Comparison of ENCODE assay signal across 2 cellular contexts in the genomic region with DNA sequence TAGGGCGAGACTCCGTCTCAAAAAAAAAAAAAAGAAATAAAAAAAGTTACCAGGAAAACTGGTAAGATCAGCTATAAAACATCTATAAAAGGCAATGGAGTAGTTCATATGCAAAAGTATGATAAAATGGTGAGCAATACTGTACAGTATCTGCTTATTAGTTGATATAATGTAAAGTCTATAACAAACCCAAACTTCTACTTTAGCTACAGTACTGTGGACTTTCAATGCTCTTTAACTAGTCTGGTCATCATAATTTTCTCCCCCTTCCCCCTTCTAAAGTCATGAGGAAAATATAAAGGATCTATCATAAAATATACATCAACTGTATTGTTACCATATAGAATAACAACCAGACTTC.
TF ChIP-seq lines count a peak whose summit lies in the region.

No MANE protein-coding gene starts in this region.

TF ChIP-seq in liver, 16 proteins besides CTCF, POLR2A, EP300 and RAD21 (continued from another document):
- TF ChIP-seq EGR1 (IDR thresholded peaks at IDR 0.05; ENCODE audit: low read depth in 2 of 2) (no peak), RXRA (IDR thresholded peaks at IDR 0.05) (no peak), NR2F2 (IDR thresholded peaks at IDR 0.05) (no peak), HNF4G (IDR thresholded peaks at IDR 0.05) (no peak), FOXA2 (IDR thresholded peaks at IDR 0.05) (no peak), HNF4A (conservative IDR thresholded peaks at IDR 0.05) (no peak), TAF1 (conservative IDR thresholded peaks at IDR 0.05) (no peak)

TF ChIP-seq in HepG2, 621 proteins besides CTCF, POLR2A, EP300 and RAD21:
- TF ChIP-seq, protein P1, sequence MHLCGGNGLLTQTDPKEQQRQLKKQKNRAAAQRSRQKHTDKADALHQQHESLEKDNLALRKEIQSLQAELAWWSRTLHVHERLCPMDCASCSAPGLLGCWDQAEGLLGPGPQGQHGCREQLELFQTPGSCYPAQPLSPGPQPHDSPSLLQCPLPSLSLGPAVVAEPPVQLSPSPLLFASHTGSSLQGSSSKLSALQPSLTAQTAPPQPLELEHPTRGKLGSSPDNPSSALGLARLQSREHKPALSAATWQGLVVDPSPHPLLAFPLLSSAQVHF (CRISPR knock-in tag; IDR thresholded peaks at IDR 0.05): no peak
- TF ChIP-seq NFIB (CRISPR knock-in tag; IDR thresholded peaks at IDR 0.05; ENCODE audit: borderline replicate concordance): no peak
- TF ChIP-seq, protein P2, sequence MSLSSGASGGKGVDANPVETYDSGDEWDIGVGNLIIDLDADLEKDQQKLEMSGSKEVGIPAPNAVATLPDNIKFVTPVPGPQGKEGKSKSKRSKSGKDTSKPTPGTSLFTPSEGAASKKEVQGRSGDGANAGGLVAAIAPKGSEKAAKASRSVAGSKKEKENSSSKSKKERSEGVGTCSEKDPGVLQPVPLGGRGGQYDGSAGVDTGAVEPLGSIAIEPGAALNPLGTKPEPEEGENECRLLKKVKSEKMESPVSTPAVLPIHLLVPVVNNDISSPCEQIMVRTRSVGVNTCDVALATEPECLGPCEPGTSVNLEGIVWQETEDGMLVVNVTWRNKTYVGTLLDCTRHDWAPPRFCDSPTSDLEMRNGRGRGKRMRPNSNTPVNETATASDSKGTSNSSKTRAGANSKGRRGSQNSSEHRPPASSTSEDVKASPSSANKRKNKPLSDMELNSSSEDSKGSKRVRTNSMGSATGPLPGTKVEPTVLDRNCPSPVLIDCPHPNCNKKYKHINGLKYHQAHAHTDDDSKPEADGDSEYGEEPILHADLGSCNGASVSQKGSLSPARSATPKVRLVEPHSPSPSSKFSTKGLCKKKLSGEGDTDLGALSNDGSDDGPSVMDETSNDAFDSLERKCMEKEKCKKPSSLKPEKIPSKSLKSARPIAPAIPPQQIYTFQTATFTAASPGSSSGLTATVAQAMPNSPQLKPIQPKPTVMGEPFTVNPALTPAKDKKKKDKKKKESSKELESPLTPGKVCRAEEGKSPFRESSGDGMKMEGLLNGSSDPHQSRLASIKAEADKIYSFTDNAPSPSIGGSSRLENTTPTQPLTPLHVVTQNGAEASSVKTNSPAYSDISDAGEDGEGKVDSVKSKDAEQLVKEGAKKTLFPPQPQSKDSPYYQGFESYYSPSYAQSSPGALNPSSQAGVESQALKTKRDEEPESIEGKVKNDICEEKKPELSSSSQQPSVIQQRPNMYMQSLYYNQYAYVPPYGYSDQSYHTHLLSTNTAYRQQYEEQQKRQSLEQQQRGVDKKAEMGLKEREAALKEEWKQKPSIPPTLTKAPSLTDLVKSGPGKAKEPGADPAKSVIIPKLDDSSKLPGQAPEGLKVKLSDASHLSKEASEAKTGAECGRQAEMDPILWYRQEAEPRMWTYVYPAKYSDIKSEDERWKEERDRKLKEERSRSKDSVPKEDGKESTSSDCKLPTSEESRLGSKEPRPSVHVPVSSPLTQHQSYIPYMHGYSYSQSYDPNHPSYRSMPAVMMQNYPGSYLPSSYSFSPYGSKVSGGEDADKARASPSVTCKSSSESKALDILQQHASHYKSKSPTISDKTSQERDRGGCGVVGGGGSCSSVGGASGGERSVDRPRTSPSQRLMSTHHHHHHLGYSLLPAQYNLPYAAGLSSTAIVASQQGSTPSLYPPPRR (CRISPR knock-in tag; IDR thresholded peaks at IDR 0.05; ENCODE audit: borderline replicate concordance): no peak
- TF ChIP-seq, protein P3, sequence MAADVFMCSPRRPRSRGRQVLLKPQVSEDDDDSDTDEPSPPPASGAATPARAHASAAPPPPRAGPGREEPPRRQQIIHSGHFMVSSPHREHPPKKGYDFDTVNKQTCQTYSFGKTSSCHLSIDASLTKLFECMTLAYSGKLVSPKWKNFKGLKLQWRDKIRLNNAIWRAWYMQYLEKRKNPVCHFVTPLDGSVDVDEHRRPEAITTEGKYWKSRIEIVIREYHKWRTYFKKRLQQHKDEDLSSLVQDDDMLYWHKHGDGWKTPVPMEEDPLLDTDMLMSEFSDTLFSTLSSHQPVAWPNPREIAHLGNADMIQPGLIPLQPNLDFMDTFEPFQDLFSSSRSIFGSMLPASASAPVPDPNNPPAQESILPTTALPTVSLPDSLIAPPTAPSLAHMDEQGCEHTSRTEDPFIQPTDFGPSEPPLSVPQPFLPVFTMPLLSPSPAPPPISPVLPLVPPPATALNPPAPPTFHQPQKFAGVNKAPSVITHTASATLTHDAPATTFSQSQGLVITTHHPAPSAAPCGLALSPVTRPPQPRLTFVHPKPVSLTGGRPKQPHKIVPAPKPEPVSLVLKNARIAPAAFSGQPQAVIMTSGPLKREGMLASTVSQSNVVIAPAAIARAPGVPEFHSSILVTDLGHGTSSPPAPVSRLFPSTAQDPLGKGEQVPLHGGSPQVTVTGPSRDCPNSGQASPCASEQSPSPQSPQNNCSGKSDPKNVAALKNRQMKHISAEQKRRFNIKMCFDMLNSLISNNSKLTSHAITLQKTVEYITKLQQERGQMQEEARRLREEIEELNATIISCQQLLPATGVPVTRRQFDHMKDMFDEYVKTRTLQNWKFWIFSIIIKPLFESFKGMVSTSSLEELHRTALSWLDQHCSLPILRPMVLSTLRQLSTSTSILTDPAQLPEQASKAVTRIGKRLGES (CRISPR knock-in tag; IDR thresholded peaks at IDR 0.05; ENCODE audit: borderline replicate concordance): no peak
- TF ChIP-seq, protein P4, sequence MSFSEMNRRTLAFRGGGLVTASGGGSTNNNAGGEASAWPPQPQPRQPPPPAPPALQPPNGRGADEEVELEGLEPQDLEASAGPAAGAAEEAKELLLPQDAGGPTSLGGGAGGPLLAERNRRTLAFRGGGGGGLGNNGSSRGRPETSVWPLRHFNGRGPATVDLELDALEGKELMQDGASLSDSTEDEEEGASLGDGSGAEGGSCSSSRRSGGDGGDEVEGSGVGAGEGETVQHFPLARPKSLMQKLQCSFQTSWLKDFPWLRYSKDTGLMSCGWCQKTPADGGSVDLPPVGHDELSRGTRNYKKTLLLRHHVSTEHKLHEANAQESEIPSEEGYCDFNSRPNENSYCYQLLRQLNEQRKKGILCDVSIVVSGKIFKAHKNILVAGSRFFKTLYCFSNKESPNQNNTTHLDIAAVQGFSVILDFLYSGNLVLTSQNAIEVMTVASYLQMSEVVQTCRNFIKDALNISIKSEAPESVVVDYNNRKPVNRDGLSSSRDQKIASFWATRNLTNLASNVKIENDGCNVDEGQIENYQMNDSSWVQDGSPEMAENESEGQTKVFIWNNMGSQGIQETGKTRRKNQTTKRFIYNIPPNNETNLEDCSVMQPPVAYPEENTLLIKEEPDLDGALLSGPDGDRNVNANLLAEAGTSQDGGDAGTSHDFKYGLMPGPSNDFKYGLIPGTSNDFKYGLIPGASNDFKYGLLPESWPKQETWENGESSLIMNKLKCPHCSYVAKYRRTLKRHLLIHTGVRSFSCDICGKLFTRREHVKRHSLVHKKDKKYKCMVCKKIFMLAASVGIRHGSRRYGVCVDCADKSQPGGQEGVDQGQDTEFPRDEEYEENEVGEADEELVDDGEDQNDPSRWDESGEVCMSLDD (CRISPR knock-in tag; IDR thresholded peaks at IDR 0.05; ENCODE audit: borderline replicate concordance): no peak
- TF ChIP-seq ZNF552 (CRISPR knock-in tag; IDR thresholded peaks at IDR 0.05; ENCODE audit: borderline replicate concordance): no peak
- TF ChIP-seq MTF2 (CRISPR knock-in tag; IDR thresholded peaks at IDR 0.05; ENCODE audit: borderline replicate concordance): no peak
- TF ChIP-seq, protein P5, sequence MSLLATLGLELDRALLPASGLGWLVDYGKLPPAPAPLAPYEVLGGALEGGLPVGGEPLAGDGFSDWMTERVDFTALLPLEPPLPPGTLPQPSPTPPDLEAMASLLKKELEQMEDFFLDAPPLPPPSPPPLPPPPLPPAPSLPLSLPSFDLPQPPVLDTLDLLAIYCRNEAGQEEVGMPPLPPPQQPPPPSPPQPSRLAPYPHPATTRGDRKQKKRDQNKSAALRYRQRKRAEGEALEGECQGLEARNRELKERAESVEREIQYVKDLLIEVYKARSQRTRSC (CRISPR knock-in tag; IDR thresholded peaks at IDR 0.05; ENCODE audit: low read depth): no peak
- no peak for TF ChIP-seq CCDC6 (CRISPR knock-in tag; IDR thresholded peaks at IDR 0.05)
- TF ChIP-seq POGZ (CRISPR knock-in tag; IDR thresholded peaks at IDR 0.05): no peak
- no peak for TF ChIP-seq FOXK1 (CRISPR knock-in tag; IDR thresholded peaks at IDR 0.05; ENCODE audit: borderline replicate concordance, low read depth)
- TF ChIP-seq, protein P6, sequence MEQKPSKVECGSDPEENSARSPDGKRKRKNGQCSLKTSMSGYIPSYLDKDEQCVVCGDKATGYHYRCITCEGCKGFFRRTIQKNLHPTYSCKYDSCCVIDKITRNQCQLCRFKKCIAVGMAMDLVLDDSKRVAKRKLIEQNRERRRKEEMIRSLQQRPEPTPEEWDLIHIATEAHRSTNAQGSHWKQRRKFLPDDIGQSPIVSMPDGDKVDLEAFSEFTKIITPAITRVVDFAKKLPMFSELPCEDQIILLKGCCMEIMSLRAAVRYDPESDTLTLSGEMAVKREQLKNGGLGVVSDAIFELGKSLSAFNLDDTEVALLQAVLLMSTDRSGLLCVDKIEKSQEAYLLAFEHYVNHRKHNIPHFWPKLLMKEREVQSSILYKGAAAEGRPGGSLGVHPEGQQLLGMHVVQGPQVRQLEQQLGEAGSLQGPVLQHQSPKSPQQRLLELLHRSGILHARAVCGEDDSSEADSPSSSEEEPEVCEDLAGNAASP (CRISPR knock-in tag; IDR thresholded peaks at IDR 0.05; ENCODE audit: borderline replicate concordance): no peak
- TF ChIP-seq, protein P7, sequence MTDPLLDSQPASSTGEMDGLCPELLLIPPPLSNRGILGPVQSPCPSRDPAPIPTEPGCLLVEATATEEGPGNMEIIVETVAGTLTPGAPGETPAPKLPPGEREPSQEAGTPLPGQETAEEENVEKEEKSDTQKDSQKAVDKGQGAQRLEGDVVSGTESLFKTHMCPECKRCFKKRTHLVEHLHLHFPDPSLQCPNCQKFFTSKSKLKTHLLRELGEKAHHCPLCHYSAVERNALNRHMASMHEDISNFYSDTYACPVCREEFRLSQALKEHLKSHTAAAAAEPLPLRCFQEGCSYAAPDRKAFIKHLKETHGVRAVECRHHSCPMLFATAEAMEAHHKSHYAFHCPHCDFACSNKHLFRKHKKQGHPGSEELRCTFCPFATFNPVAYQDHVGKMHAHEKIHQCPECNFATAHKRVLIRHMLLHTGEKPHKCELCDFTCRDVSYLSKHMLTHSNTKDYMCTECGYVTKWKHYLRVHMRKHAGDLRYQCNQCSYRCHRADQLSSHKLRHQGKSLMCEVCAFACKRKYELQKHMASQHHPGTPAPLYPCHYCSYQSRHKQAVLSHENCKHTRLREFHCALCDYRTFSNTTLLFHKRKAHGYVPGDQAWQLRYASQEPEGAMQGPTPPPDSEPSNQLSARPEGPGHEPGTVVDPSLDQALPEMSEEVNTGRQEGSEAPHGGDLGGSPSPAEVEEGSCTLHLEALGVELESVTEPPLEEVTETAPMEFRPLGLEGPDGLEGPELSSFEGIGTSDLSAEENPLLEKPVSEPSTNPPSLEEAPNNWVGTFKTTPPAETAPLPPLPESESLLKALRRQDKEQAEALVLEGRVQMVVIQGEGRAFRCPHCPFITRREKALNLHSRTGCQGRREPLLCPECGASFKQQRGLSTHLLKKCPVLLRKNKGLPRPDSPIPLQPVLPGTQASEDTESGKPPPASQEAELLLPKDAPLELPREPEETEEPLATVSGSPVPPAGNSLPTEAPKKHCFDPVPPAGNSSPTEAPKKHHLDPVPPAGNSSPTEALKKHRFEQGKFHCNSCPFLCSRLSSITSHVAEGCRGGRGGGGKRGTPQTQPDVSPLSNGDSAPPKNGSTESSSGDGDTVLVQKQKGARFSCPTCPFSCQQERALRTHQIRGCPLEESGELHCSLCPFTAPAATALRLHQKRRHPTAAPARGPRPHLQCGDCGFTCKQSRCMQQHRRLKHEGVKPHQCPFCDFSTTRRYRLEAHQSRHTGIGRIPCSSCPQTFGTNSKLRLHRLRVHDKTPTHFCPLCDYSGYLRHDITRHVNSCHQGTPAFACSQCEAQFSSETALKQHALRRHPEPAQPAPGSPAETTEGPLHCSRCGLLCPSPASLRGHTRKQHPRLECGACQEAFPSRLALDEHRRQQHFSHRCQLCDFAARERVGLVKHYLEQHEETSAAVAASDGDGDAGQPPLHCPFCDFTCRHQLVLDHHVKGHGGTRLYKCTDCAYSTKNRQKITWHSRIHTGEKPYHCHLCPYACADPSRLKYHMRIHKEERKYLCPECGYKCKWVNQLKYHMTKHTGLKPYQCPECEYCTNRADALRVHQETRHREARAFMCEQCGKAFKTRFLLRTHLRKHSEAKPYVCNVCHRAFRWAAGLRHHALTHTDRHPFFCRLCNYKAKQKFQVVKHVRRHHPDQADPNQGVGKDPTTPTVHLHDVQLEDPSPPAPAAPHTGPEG (CRISPR knock-in tag; IDR thresholded peaks at IDR 0.05): no peak
- TF ChIP-seq ZMYM4 (CRISPR knock-in tag; IDR thresholded peaks at IDR 0.05): no peak
- no peak for TF ChIP-seq SNRNP70 (IDR thresholded peaks at IDR 0.05; ENCODE audit: low read depth, low read length)
